In the genomic region with DNA sequence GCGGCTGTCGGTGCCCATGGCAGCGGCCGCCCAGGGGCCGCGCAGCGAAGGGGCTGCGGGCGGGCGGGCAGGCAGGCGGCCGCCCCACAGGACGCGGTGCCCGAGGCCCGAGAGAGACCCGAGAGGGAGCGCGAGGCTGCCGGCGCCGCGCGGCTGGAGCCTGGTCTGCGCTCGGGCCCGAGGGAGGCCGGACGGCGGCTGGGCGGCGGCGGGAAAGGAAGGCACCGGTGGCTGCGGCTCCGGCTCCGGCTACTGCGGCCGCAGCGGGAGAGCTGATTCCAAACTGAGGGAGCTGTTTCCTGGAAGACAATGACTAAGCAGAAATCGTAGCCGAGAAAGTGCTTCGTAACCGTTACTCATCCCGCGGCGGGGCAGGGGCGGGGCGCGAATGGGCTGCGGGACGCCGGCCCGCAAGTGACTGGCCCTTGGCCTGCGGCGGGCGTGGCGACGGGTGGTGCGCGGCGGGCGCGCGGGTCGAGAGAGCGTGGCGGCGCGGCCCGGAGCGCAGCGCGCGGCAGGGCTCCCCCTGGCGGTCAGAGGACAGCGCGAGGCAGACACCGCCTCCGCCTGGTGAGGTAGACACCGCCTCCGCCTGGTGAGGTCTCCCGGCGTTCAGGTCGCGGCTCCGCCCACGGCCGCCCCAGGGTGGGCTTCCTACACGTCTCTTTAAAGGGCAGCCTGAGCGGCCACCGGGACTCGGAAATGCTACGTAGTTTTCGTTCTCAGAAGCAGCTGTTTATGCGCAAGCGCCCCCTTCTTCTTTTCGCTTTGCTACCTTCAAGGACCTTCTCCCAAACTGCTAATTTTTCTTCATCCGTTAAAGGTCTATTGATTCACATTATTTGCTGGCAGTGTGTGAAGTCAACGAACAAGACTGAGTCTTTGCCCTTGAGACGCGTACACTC, we compare ENCODE assay signal across 8 cellular contexts.
A peak's percentile ranks its signal among the peaks of the same experiment; 100 is the strongest.
DNase-seq lines count a peak whose midpoint lies in the region; ATAC-seq lines count a peak whose summit lies in the region.

A gene with protein sequence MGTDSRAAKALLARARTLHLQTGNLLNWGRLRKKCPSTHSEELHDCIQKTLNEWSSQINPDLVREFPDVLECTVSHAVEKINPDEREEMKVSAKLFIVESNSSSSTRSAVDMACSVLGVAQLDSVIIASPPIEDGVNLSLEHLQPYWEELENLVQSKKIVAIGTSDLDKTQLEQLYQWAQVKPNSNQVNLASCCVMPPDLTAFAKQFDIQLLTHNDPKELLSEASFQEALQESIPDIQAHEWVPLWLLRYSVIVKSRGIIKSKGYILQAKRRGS (minus strand): TSS at position 285 of the 905 bp plus-strand sequence. CDS start 267 bp downstream, at position 18.

- ATAC-seq in GM18870 (IDR thresholded peaks at IDR 0.05; ENCODE audit: unreplicated experiment) (peak; percentile 87), HG03135 (IDR thresholded peaks at IDR 0.05; ENCODE audit: unreplicated experiment) (peak; percentile 94)

- DNase-seq in AG08396 (ENCODE audit: low spot score) (peak; percentile 98), NCI-H226 (peak; percentile 78), cerebellar cortex (ENCODE audit: low spot score) (peak; percentile 83), islet precursor cell (peak; percentile 98)
- peak; percentile 78 for DNase-seq in activated CD4-positive, CD25-positive, alpha-beta regulatory T cell treated with anti-CD3 and anti-CD28 coated beads, Interleukin-2, amount 50 U/mL, for 16 hours (ENCODE audit: low read depth, low spot score)
- DNase-seq in stimulated activated CD4-positive, alpha-beta T cell treated with anti-CD3 and anti-CD28 coated beads, Interleukin-12 subunit alpha, Interleukin-12 subunit beta, amount 100 ng/mL, for 48 hours (ENCODE audit: low read depth in 2 of 3, low spot score in 1 of 3), result peak; percentile 79 to 84 (median 81)

Comparison
In these comparisons a context has a peak if more than half of its experiments do, and no peak if none do; other contexts are left out.
1. Peak in every context shown above with its lines: DNase-seq and ATAC-seq.